ENCODE assay signal across 17 cellular contexts in genomic region chr1:237164406-237165352, GRCh38.
DNase-seq lines count a peak whose midpoint lies in the region; ATAC-seq and TF ChIP-seq lines count a peak whose summit lies in the region.
"Had no signal": no experiment of that assay in that cellular context is flagged by ENCODE, and none has a peak within 500 bp of the region (broad histone marks: within the 10 kb centered on the region; RNA-seq: fewer than 3 reads in every experiment).

No MANE protein-coding gene starts in this region.

- no peak overlapping the region for H3K27ac Mint-ChIP-seq in stimulated activated effector memory CD8-positive, alpha-beta T cell treated with anti-CD3 and anti-CD28 coated beads, Interleukin-12 subunit alpha, Interleukin-12 subunit beta, amount 100 ng/mL, for 72 hours

- H3K27ac ChIP-seq in heart left ventricle (peak overlapping the region in 6 of 12 donors; percentile 15 to 38 (median 24)), tibial artery (peak overlapping the region in 1 of 2 donors; percentile 5)
- H3K27ac ChIP-seq: C4-2B, KMS-11 had no signal

- TF ChIP-seq CTCF in heart left ventricle (IDR thresholded peaks at IDR 0.05) (no peak), tibial artery (IDR thresholded peaks at IDR 0.05) (no peak)

- ATAC-seq in GM21367 (IDR thresholded peaks at IDR 0.05; ENCODE audit: unreplicated experiment) (peak; percentile 49), HG03432 (IDR thresholded peaks at IDR 0.05; ENCODE audit: unreplicated experiment) (peak; percentile 54), heart left ventricle (peak; percentile 34 to 66 (median 50))
- ATAC-seq in stimulated activated effector memory CD8-positive, alpha-beta T cell treated with anti-CD3 and anti-CD28 coated beads, Interleukin-12 subunit alpha, Interleukin-12 subunit beta, amount 100 ng/mL, for 72 hours: peak; percentile 40
- ATAC-seq: HCT116 had no signal

- H3K27me3 ChIP-seq in heart left ventricle: no peaks in the 10 kb centered on the region
- no peaks in the 10 kb centered on the region for H3K27me3 ChIP-seq in tibial artery

- H3K4me1 ChIP-seq in heart left ventricle (peaks cover 0 to 78% (median 23%) of the 10 kb centered on the region in 12 donors), tibial artery (peaks cover 0 to 45% (median 6%) of the 10 kb centered on the region in 4 donors)

- WGBS in heart left ventricle, 4 donors: 56 to 61% (median 57%) methylated on average over 8 of the region's 8 CpGs

- H3K9me3 ChIP-seq in heart left ventricle (no peaks in the 10 kb centered on the region), tibial artery (no peaks in the 10 kb centered on the region)

- intact Hi-C loops in heart left ventricle (cut with DNase I): no loop called here
- intact Hi-C loops in tibial artery (cut with DNase I; ENCODE audit: low total_unique reads): no loop called here

- H3K36me3 ChIP-seq in heart left ventricle (no peaks in the 10 kb centered on the region), tibial artery (no peaks in the 10 kb centered on the region)

- TF ChIP-seq POLR2A in heart left ventricle (IDR thresholded peaks at IDR 0.05): no peak

- H3K36me3 Mint-ChIP-seq in stimulated activated effector memory CD8-positive, alpha-beta T cell treated with anti-CD3 and anti-CD28 coated beads, Interleukin-12 subunit alpha, Interleukin-12 subunit beta, amount 100 ng/mL, for 72 hours: no peaks in the 10 kb centered on the region

- H3K4me1 Mint-ChIP-seq in stimulated activated effector memory CD8-positive, alpha-beta T cell treated with anti-CD3 and anti-CD28 coated beads, Interleukin-12 subunit alpha, Interleukin-12 subunit beta, amount 100 ng/mL, for 72 hours: no peaks in the 10 kb centered on the region

- DNase-seq in heart left ventricle: no peak
- no peak for DNase-seq in stimulated activated effector memory CD8-positive, alpha-beta T cell treated with anti-CD3 and anti-CD28 coated beads, Interleukin-12 subunit alpha, Interleukin-12 subunit beta, amount 100 ng/mL, for 72 hours (ENCODE audit: low spot score in 2 of 2)
- no peak for DNase-seq in activated gamma-delta T cell (lab: John Stamatoyannopoulos, UW)
- DNase-seq in NCI-H524 treated with DMSO at 0.1 percent for 48 hours (lab: John Stamatoyannopoulos, UW): no peak
- DNase-seq in tibial artery: no peak
- DNase-seq: GDM1; NCI-H1092; NCI-H1694; NCI-H2107; NCI-H226; NCI-H526; NK-92 treated with Interleukin-12 subunit alpha and Interleukin-12 subunit beta, amount 100 ng/mL, for 24 hours had no signal

- H3K4me3 ChIP-seq in heart left ventricle: no peak overlapping the region
- no peak overlapping the region for H3K4me3 ChIP-seq in tibial artery

- no peaks in the 10 kb centered on the region for H3K9me3 Mint-ChIP-seq in stimulated activated effector memory CD8-positive, alpha-beta T cell treated with anti-CD3 and anti-CD28 coated beads, Interleukin-12 subunit alpha, Interleukin-12 subunit beta, amount 100 ng/mL, for 72 hours

- no peak overlapping the region for H3K4me3 Mint-ChIP-seq in stimulated activated effector memory CD8-positive, alpha-beta T cell treated with anti-CD3 and anti-CD28 coated beads, Interleukin-12 subunit alpha, Interleukin-12 subunit beta, amount 100 ng/mL, for 72 hours
